ENCODE assay signal across 27 cellular contexts in genomic region chr6:91509711-91510110, GRCh38.
"Had no signal": no experiment of that assay in that cellular context is flagged by ENCODE, and none has a peak within 500 bp of the region (broad histone marks: within the 10 kb centered on the region; RNA-seq: fewer than 3 reads in every experiment).

No MANE protein-coding gene starts in this region.

- H3K9me3 ChIP-seq: gastroesophageal sphincter, heart left ventricle, right atrium auricular region, sigmoid colon, stomach, thyroid gland, vagina had no signal

- H3K4me1 Mint-ChIP-seq: mesothelial cell of epicardium; naive thymus-derived CD4-positive, alpha-beta T cell; nephron; stimulated activated effector memory CD8-positive, alpha-beta T cell treated with anti-CD3 and anti-CD28 coated beads, Interleukin-12 subunit alpha, Interleukin-12 subunit beta, amount 100 ng/mL, for 72 hours had no signal

- H3K36me3 ChIP-seq: gastroesophageal sphincter, heart left ventricle, left lung, neural progenitor cell, right atrium auricular region, sigmoid colon, stomach, thyroid gland, vagina had no signal

- H3K79me2 ChIP-seq: hepatocyte, parathyroid adenoma had no signal

- DNase-seq: dorsolateral prefrontal cortex; effector CD4-positive, alpha-beta T cell; heart left ventricle; kidney; left lung; mesenchymal stem cell; naive thymus-derived CD4-positive, alpha-beta T cell; sigmoid colon; stimulated activated CD4-positive, alpha-beta T cell treated with anti-CD3 and anti-CD28 coated beads, Interleukin-2, amount 100 ng/mL, for 24 hours; stimulated activated CD4-positive, alpha-beta T cell treated with anti-CD3 and anti-CD28 coated beads, Interleukin-4, amount 100 ng/mL, for 24 hours; stimulated activated naive CD4-positive, alpha-beta T cell treated with Interleukin-2 at 50 U/mL for 16 hours; stomach; thyroid gland; trophoblast cell had no signal

- H3K27me3 ChIP-seq: foreskin keratinocyte, gastroesophageal sphincter, heart left ventricle, hepatocyte, left lung, neural progenitor cell, right atrium auricular region, sigmoid colon, stomach, thyroid gland, vagina had no signal

- H3K4me2 ChIP-seq: hepatocyte, neural progenitor cell had no signal

- H3K27ac Mint-ChIP-seq: mesothelial cell of epicardium; naive thymus-derived CD4-positive, alpha-beta T cell; nephron; neural progenitor cell; progenitor cell of endocrine pancreas; stimulated activated effector memory CD8-positive, alpha-beta T cell treated with anti-CD3 and anti-CD28 coated beads, Interleukin-12 subunit alpha, Interleukin-12 subunit beta, amount 100 ng/mL, for 72 hours had no signal

- H3K36me3 Mint-ChIP-seq: mesothelial cell of epicardium; naive thymus-derived CD4-positive, alpha-beta T cell; stimulated activated effector memory CD8-positive, alpha-beta T cell treated with anti-CD3 and anti-CD28 coated beads, Interleukin-12 subunit alpha, Interleukin-12 subunit beta, amount 100 ng/mL, for 72 hours had no signal

- H3K4me3 Mint-ChIP-seq: mesothelial cell of epicardium; naive thymus-derived CD4-positive, alpha-beta T cell; nephron; neural progenitor cell; stimulated activated effector memory CD8-positive, alpha-beta T cell treated with anti-CD3 and anti-CD28 coated beads, Interleukin-12 subunit alpha, Interleukin-12 subunit beta, amount 100 ng/mL, for 72 hours had no signal

- H3K27me3 Mint-ChIP-seq: naive thymus-derived CD4-positive, alpha-beta T cell; progenitor cell of endocrine pancreas had no signal

- ATAC-seq: esophagus mucosa; foreskin keratinocyte; gastroesophageal sphincter; heart left ventricle; left lung; naive thymus-derived CD4-positive, alpha-beta T cell; stimulated activated effector memory CD8-positive, alpha-beta T cell treated with anti-CD3 and anti-CD28 coated beads, Interleukin-12 subunit alpha, Interleukin-12 subunit beta, amount 100 ng/mL, for 72 hours had no signal

- H2AFZ ChIP-seq: hepatocyte, neural progenitor cell, parathyroid adenoma had no signal

- H3K27ac ChIP-seq: dorsolateral prefrontal cortex, epithelial cell of prostate, foreskin keratinocyte, gastroesophageal sphincter, heart left ventricle, hepatocyte, left lung, neural progenitor cell, parathyroid adenoma, right atrium auricular region, sigmoid colon, stomach, thyroid gland, vagina had no signal

- H3K4me1 ChIP-seq: foreskin keratinocyte, gastroesophageal sphincter, heart left ventricle, left lung, neural progenitor cell, parathyroid adenoma, right atrium auricular region, sigmoid colon, stomach, vagina had no signal

- H3K9ac ChIP-seq: neural progenitor cell, parathyroid adenoma had no signal

- H3K4me3 ChIP-seq: dorsolateral prefrontal cortex, gastroesophageal sphincter, heart left ventricle, hepatocyte, left lung, neural progenitor cell, right atrium auricular region, sigmoid colon, stomach, thyroid gland, vagina had no signal
